ENCODE assay signal across 23 cellular contexts in the genomic region with DNA sequence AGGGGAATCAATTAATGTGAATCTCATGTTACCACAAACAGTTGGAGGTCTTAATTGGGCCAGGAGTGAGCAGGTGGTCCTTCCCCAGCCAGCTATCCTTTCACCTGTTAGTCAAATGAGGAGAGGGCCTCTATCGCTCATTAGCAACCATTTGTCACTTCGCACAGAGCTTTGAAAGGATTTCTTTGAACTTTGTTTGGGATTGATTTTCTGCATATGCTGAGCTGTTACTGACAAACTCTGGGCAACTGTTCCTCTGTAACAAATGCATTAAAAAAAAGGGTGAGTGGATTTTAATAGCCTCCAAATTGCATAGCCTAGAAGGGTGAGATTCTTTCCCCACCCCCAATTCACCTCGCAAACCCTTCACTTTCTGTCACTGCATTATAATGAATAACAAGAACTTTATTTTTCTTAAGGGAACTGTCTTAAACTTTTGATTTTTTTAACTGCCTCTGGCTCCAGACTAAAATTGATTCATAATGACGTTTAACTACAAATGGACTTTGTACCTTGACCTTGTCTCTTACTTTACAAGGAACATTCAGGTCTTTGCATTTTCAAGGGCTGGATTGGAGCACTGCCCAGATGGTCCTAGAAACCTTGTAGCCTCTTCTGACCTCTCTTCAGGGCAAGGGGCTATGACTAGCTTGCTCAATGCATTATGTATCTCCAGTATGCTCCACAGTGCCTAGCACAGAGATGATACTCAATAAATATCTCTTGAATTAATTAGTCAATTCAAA.
DNase-seq lines count a peak whose midpoint lies in the region; ATAC-seq, FAIRE-seq and TF ChIP-seq lines count a peak whose summit lies in the region.
"Had no signal": no experiment of that assay in that cellular context is flagged by ENCODE, and none has a peak within 500 bp of the region (broad histone marks: within the 10 kb centered on the region; RNA-seq: fewer than 3 reads in every experiment).

No MANE protein-coding gene starts in this region.

- no peak overlapping the region for H2AFZ ChIP-seq in HepG2 (ENCODE audit: low read length)
- H2AFZ ChIP-seq in smooth muscle cell (ENCODE audit: low read depth), result no peak overlapping the region

- CTCF ChIA-PET in HepG2 (lab: Yijun Ruan, JAX; ENCODE audit: low intra/inter-chr PET ratio, low total read pairs), result no interaction called here

- in situ Hi-C loops in HepG2 (cut with HindIII; ENCODE audit: extremely low pct_ligation_motif_present, low pct_unique_long_range_greater_than_20kb), result no loop called here

- no TSS peak for BruUV-seq in HepG2 (replicated peaks; lab: Mats Ljungman, UMichigan)

- no peak overlapping the region for H3K4me2 ChIP-seq in HepG2 (ENCODE audit: low read depth, low read length)
- no peak overlapping the region for H3K4me2 ChIP-seq in smooth muscle cell

- intact Hi-C loops in HepG2 (cut with micrococcal nuclease; ENCODE audit: unreplicated experiment), result no loop called here

- no peak for TF ChIP-seq CTCF in liver (IDR thresholded peaks at IDR 0.05; ENCODE audit: low read depth, low read length, missing input control)
- TF ChIP-seq CTCF in HepG2 (CRISPR knock-in tag; IDR thresholded peaks at IDR 0.05), result no peak
- TF ChIP-seq CTCF in smooth muscle cell (IDR thresholded peaks at IDR 0.05; ENCODE audit: borderline replicate concordance, insufficient read depth, poor library complexity, severe bottlenecking), result no peak

- no peak for TF ChIP-seq POLR2A in HepG2 (IDR thresholded peaks at IDR 0.05; ENCODE audit: insufficient read depth in 1 of 2, low read depth in 2 of 2, low read length in 2 of 2)

- TF ChIP-seq RAD21 in liver (IDR thresholded peaks at IDR 0.05) (peak; percentile 46 to 58), HepG2 (CRISPR knock-in tag; IDR thresholded peaks at IDR 0.05) (no peak)

- no peak overlapping the region for H3K4me3 ChIP-seq in liver (ENCODE audit: low read depth in 1 of 3, low read length in 3 of 3)
- no peak overlapping the region for H3K4me3 ChIP-seq in HepG2 (replicated peaks in 1 of 3; ENCODE audit: insufficient read depth in 1 of 3, low read depth in 2 of 3, low read length in 3 of 3)
- H3K4me3 ChIP-seq in smooth muscle cell, result no peak overlapping the region
- H3K4me3 ChIP-seq: GM12878, heart right ventricle, K562, left ventricle myocardium inferior, sigmoid colon, upper lobe of right lung had no signal

- no peaks in the 10 kb centered on the region for H3K36me3 ChIP-seq in liver (ENCODE audit: control insufficient read depth in 4 of 4, insufficient read depth in 3 of 4, low read depth in 1 of 4, low read length in 3 of 4)
- no peaks in the 10 kb centered on the region for H3K36me3 ChIP-seq in HepG2 (replicated peaks in 1 of 2; ENCODE audit: control insufficient read depth in 1 of 2, insufficient read depth in 2 of 2, low read length in 2 of 2)
- H3K36me3 ChIP-seq in smooth muscle cell (ENCODE audit: low read depth), result no peaks in the 10 kb centered on the region
- H3K36me3 ChIP-seq: heart right ventricle, left ventricle myocardium inferior, sigmoid colon, upper lobe of right lung, WERI-Rb-1 had no signal

- TF ChIP-seq EP300 in HepG2 (IDR thresholded peaks at IDR 0.05; ENCODE audit: low read depth in 2 of 2, low read length in 2 of 2) (no peak), HepG2 (CRISPR knock-in tag; IDR thresholded peaks at IDR 0.05; ENCODE audit: borderline replicate concordance) (no peak)

- POLR2A ChIA-PET in HepG2 (lab: Yijun Ruan, JAX), result no interaction called here

- H3K9ac ChIP-seq in liver (ENCODE audit: low read depth in 1 of 2, low read length in 2 of 2), result peak overlapping the region in 1 of 2 donors; percentile 11
- H3K9ac ChIP-seq in HepG2 (ENCODE audit: insufficient read depth, low read depth, low read length), result no peak overlapping the region
- no peak overlapping the region for H3K9ac ChIP-seq in smooth muscle cell (ENCODE audit: low read depth)

- peak overlapping the region; percentile 55 to 78 for H3K27ac ChIP-seq in liver (ENCODE audit: low read depth in 1 of 2, low read length in 2 of 2)
- H3K27ac ChIP-seq in HepG2 (ENCODE audit: extremely low read length, insufficient read depth, low read length), result no peak overlapping the region
- no peak overlapping the region for H3K27ac ChIP-seq in smooth muscle cell (ENCODE audit: low read depth)
- H3K27ac ChIP-seq: epithelial cell of prostate, heart right ventricle, left ventricle myocardium inferior, sigmoid colon, upper lobe of right lung, WERI-Rb-1 had no signal

- H3K27me3 ChIP-seq in liver (ENCODE audit: control insufficient read depth in 4 of 4, insufficient read depth in 4 of 4, low read length in 3 of 4) (no peaks in the 10 kb centered on the region), HepG2 (ENCODE audit: control insufficient read depth in 1 of 2, insufficient read depth in 2 of 2, low read length in 2 of 2) (no peaks in the 10 kb centered on the region), smooth muscle cell (ENCODE audit: low read depth) (peaks cover under 1% of the 10 kb centered on the region)
- H3K27me3 ChIP-seq: heart right ventricle, sigmoid colon, upper lobe of right lung had no signal

- WGBS in liver, result 33% methylated on average over 4 of the region's 4 CpGs
- 32% methylated on average over 4 of the region's 4 CpGs for WGBS in HepG2 (ENCODE audit: low lambda C conversion rate)
- WGBS in smooth muscle cell (ENCODE audit: low lambda C conversion rate), result 62% methylated on average over 4 of the region's 4 CpGs

- H3K9me3 ChIP-seq in liver (ENCODE audit: control insufficient read depth in 4 of 4, low read length in 3 of 4), result no peaks in the 10 kb centered on the region
- H3K9me3 ChIP-seq in HepG2 (ENCODE audit: low read length), result 0 out of 2 replicates have a peak, but pooled peaks cover 3% of the 10 kb centered on the region
- no peaks in the 10 kb centered on the region for H3K9me3 ChIP-seq in smooth muscle cell (replicated peaks; ENCODE audit: low read depth)
- H3K9me3 ChIP-seq: left ventricle myocardium inferior, sigmoid colon, upper lobe of right lung had no signal

- H3K4me1 ChIP-seq in liver (ENCODE audit: control insufficient read depth in 4 of 4, insufficient read depth in 4 of 4, low read length in 3 of 4), result peaks cover 0 to 17% (median 14%) of the 10 kb centered on the region in 4 donors
- peaks cover 10% of the 10 kb centered on the region for H3K4me1 ChIP-seq in HepG2 (ENCODE audit: insufficient read depth, low read length)
- no peaks in the 10 kb centered on the region for H3K4me1 ChIP-seq in smooth muscle cell (ENCODE audit: low read depth)
- H3K4me1 ChIP-seq: heart right ventricle, left ventricle myocardium inferior, upper lobe of right lung had no signal

- no peak for DNase-seq in HepG2 (ENCODE audit: low spot score)
- peak; percentile 97 for DNase-seq in NCI-H524 treated with DMSO at 0.1 percent for 48 hours (lab: John Stamatoyannopoulos, UW)
- DNase-seq in left lobe of liver (ENCODE audit: low spot score), result peak; percentile 82
- no peak for DNase-seq in AG08395 (ENCODE audit: low spot score)
- no peak for DNase-seq in smooth muscle cell (lab: John Stamatoyannopoulos, UW; ENCODE audit: unreplicated experiment)
- DNase-seq: activated CD4-positive, alpha-beta T cell treated with anti-CD3 and anti-CD28 coated beads, Interleukin-2, amount 50 U/mL, for 4 hours; activated CD8-positive, alpha-beta memory T cell treated with anti-CD3 and anti-CD28 coated beads, Interleukin-2, amount 50 U/mL, for 4 hours; HCEC 1CT; heart right ventricle; left ventricle myocardium inferior; midbrain; nephron progenitor cell; sigmoid colon; upper lobe of right lung; WERI-Rb-1 had no signal

- H3K79me2 ChIP-seq in HepG2 (ENCODE audit: insufficient read depth, low read length) (no peaks in the 10 kb centered on the region), smooth muscle cell (ENCODE audit: low read depth) (no peaks in the 10 kb centered on the region)

- no peak for FAIRE-seq in HepG2 (lab: Jason Lieb, UNC)
- FAIRE-seq: GM12878, K562, RCC 7860 had no signal

- H4K20me1 ChIP-seq in HepG2 (ENCODE audit: insufficient read depth, low read length), result no peaks in the 10 kb centered on the region
- no peaks in the 10 kb centered on the region for H4K20me1 ChIP-seq in smooth muscle cell (ENCODE audit: low read depth)

- no peak for ATAC-seq in HepG2
- ATAC-seq in left lobe of liver, result peak; percentile 81
- ATAC-seq in GM21390 (IDR thresholded peaks at IDR 0.05; ENCODE audit: unreplicated experiment), result no peak
- no peak for ATAC-seq in HG03097 (IDR thresholded peaks at IDR 0.05; ENCODE audit: low FRiP score, unreplicated experiment)
- ATAC-seq: GM12878, heart right ventricle, K562, SK-N-SH treated with all-trans-retinoic acid at 6 μM for 48 hours, upper lobe of right lung had no signal

- H3F3A ChIP-seq in smooth muscle cell (ENCODE audit: low read depth), result no peaks in the 10 kb centered on the region

TF ChIP-seq in liver, 16 proteins besides CTCF, POLR2A, EP300 and RAD21 (continues in another document):
- TF ChIP-seq, protein P1, sequence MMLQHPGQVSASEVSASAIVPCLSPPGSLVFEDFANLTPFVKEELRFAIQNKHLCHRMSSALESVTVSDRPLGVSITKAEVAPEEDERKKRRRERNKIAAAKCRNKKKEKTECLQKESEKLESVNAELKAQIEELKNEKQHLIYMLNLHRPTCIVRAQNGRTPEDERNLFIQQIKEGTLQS (IDR thresholded peaks at IDR 0.05), result peak; percentile 47
- TF ChIP-seq JUND (IDR thresholded peaks at IDR 0.05), result peak; percentile 64 to 74
- peak; percentile 81 to 90 for TF ChIP-seq RXRA (IDR thresholded peaks at IDR 0.05)
- no peak for TF ChIP-seq GABPA (IDR thresholded peaks at IDR 0.05 in 1 of 2, conservative IDR thresholded peaks at IDR 0.05 in 1 of 2)
- TF ChIP-seq SP1 (IDR thresholded peaks at IDR 0.05), result peak; percentile 95
- TF ChIP-seq TAF1 (conservative IDR thresholded peaks at IDR 0.05), result no peak
- TF ChIP-seq EGR1 (IDR thresholded peaks at IDR 0.05; ENCODE audit: low read depth in 2 of 2), result no peak

TF ChIP-seq in HepG2, 621 proteins besides CTCF, POLR2A, EP300 and RAD21 (continues in another document):
- TF ChIP-seq ZSCAN22 (CRISPR knock-in tag; IDR thresholded peaks at IDR 0.05) (no peak), ARID2 (CRISPR knock-in tag; IDR thresholded peaks at IDR 0.05; ENCODE audit: borderline replicate concordance) (no peak), ZNF703 (CRISPR knock-in tag; IDR thresholded peaks at IDR 0.05; ENCODE audit: borderline replicate concordance) (no peak), ZNF747 (CRISPR knock-in tag; IDR thresholded peaks at IDR 0.05; ENCODE audit: borderline replicate concordance) (no peak), NCOA5 (CRISPR knock-in tag; IDR thresholded peaks at IDR 0.05) (no peak)
- TF ChIP-seq, protein P2, sequence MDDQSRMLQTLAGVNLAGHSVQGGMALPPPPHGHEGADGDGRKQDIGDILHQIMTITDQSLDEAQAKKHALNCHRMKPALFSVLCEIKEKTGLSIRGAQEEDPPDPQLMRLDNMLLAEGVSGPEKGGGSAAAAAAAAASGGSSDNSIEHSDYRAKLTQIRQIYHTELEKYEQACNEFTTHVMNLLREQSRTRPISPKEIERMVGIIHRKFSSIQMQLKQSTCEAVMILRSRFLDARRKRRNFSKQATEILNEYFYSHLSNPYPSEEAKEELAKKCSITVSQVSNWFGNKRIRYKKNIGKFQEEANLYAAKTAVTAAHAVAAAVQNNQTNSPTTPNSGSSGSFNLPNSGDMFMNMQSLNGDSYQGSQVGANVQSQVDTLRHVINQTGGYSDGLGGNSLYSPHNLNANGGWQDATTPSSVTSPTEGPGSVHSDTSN (CRISPR knock-in tag; IDR thresholded peaks at IDR 0.05; ENCODE audit: borderline replicate concordance), result no peak

Comparison
In these comparisons a context has a peak if more than half of its experiments do, and no peak if none do; other contexts are left out.
1. H3K27ac ChIP-seq: peak in liver (2 of 2); none in HepG2 (single experiment) and smooth muscle cell (single experiment).
2. DNase-seq: peak in NCI-H524 treated with DMSO at 0.1 percent for 48 hours (single experiment) and left lobe of liver (single experiment); none in HepG2 (single experiment), AG08395 (single experiment) and smooth muscle cell (single experiment).